1 cellular context compared by ENCODE assay signal in genomic region chr5:180873628-180874520, GRCh38.
TF ChIP-seq lines count a peak whose summit lies in the region.

No MANE protein-coding gene starts in this region.

TF ChIP-seq in K562, 482 proteins besides CTCF, POLR2A, EP300 and RAD21 (continued from another document and continues in another):
- TF ChIP-seq NCOA2 (IDR thresholded peaks at IDR 0.05; ENCODE audit: partially characterized antibody in 2 of 2) (no peak), TAF9B (IDR thresholded peaks at IDR 0.05; ENCODE audit: partially characterized antibody) (peak; percentile 49), ZNF174 (CRISPR knock-in tag; IDR thresholded peaks at IDR 0.05) (no peak), THRAP3 (IDR thresholded peaks at IDR 0.05; ENCODE audit: borderline replicate concordance) (no peak), ARHGAP35 (IDR thresholded peaks at IDR 0.05; ENCODE audit: partially characterized antibody) (no peak), BMI1 (IDR thresholded peaks at IDR 0.05; ENCODE audit: low read length) (no peak), PRPF4 (IDR thresholded peaks at IDR 0.05; ENCODE audit: insufficient read depth, low read depth, low read length, poor library complexity, severe bottlenecking) (no peak), NR3C1 (CRISPR knock-in tag; IDR thresholded peaks at IDR 0.05) (no peak), HSF4 (CRISPR knock-in tag; IDR thresholded peaks at IDR 0.05; ENCODE audit: borderline replicate concordance) (peak; percentile 32; the same call in 1 of the 2 replicates), CC2D1A (IDR thresholded peaks at IDR 0.05) (peak; percentile 98), ZNF324 (CRISPR knock-in tag; IDR thresholded peaks at IDR 0.05) (no peak), ZNF143 (CRISPR knock-in tag; IDR thresholded peaks at IDR 0.05) (no peak), ARNT (IDR thresholded peaks at IDR 0.05) (peak in 1 of 2 experiments; percentile 71; a peak in 2 of 4 replicates), HCFC1 (IDR thresholded peaks at IDR 0.05; ENCODE audit: low read depth, low read length) (no peak; the same call in 1 of the 2 replicates), NONO (IDR thresholded peaks at IDR 0.05; ENCODE audit: low read depth in 2 of 2, low read length in 1 of 2) (no peak), CUX1 (CRISPR knock-in tag; IDR thresholded peaks at IDR 0.05) (no peak), PHTF2 (CRISPR knock-in tag; IDR thresholded peaks at IDR 0.05) (no peak), YY1 (IDR thresholded peaks at IDR 0.05; ENCODE audit: borderline replicate concordance in 1 of 3, control insufficient read depth in 1 of 3, extremely low read depth in 1 of 3, insufficient read depth in 3 of 3, insufficient read length in 1 of 3, insufficient replicate concordance in 2 of 3, low read depth in 1 of 3, low read length in 2 of 3) (peak in 1 of 3 experiments; percentile 19), MYBL2 (IDR thresholded peaks at IDR 0.05; ENCODE audit: low read depth) (peak; percentile 35; the same call in 1 of the 2 replicates), MYBL2 (CRISPR knock-in tag; IDR thresholded peaks at IDR 0.05; ENCODE audit: borderline replicate concordance) (no peak), POLR3G (IDR thresholded peaks at IDR 0.05; ENCODE audit: extremely low read depth, insufficient read length, insufficient replicate concordance) (no peak), PRDM10 (IDR thresholded peaks at IDR 0.05; ENCODE audit: partially characterized antibody) (peak; percentile 75), NCOA4 (IDR thresholded peaks at IDR 0.05; ENCODE audit: partially characterized antibody) (no peak), IRF2 (CRISPR knock-in tag; IDR thresholded peaks at IDR 0.05) (no peak), SREBF1 (IDR thresholded peaks at IDR 0.05; ENCODE audit: borderline replicate concordance, low read depth, low read length) (no peak), TFAM (CRISPR knock-in tag; conservative IDR thresholded peaks at IDR 0.05) (no peak), HNRNPH1 (optimal IDR thresholded peaks at IDR 0.05; ENCODE audit: low read depth, low read length) (no peak), ZNF695 (CRISPR knock-in tag; IDR thresholded peaks at IDR 0.05) (no peak), ZBTB49 (CRISPR knock-in tag; IDR thresholded peaks at IDR 0.05; ENCODE audit: borderline replicate concordance) (no peak), FOXJ2 (tag; IDR thresholded peaks at IDR 0.05) (no peak), TCF7 (IDR thresholded peaks at IDR 0.05; ENCODE audit: borderline replicate concordance) (no peak), CHCHD3 (CRISPR knock-in tag; IDR thresholded peaks at IDR 0.05) (no peak), CBX8 (IDR thresholded peaks at IDR 0.05; ENCODE audit: borderline replicate concordance, extremely low read depth, low read depth, low read length, poor library complexity, severe bottlenecking) (no peak), PRMT5 (CRISPR knock-in tag; IDR thresholded peaks at IDR 0.05) (no peak)
- TF ChIP-seq, protein P1, sequence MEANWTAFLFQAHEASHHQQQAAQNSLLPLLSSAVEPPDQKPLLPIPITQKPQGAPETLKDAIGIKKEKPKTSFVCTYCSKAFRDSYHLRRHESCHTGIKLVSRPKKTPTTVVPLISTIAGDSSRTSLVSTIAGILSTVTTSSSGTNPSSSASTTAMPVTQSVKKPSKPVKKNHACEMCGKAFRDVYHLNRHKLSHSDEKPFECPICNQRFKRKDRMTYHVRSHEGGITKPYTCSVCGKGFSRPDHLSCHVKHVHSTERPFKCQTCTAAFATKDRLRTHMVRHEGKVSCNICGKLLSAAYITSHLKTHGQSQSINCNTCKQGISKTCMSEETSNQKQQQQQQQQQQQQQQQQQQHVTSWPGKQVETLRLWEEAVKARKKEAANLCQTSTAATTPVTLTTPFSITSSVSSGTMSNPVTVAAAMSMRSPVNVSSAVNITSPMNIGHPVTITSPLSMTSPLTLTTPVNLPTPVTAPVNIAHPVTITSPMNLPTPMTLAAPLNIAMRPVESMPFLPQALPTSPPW (CRISPR knock-in tag; IDR thresholded peaks at IDR 0.05), result no peak; the same call in none of the 2 replicates
- TF ChIP-seq, protein P2, sequence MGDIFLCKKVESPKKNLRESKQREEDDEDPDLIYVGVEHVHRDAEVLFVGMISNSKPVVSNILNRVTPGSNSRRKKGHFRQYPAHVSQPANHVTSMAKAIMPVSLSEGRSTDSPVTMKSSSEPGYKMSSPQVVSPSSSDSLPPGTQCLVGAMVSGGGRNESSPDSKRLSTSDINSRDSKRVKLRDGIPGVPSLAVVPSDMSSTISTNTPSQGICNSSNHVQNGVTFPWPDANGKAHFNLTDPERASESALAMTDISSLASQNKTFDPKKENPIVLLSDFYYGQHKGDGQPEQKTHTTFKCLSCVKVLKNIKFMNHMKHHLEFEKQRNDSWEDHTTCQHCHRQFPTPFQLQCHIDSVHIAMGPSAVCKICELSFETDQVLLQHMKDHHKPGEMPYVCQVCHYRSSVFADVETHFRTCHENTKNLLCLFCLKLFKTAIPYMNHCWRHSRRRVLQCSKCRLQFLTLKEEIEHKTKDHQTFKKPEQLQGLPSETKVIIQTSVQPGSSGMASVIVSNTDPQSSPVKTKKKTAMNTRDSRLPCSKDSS (IDR thresholded peaks at IDR 0.05; ENCODE audit: low read depth, partially characterized antibody), result no peak
- TF ChIP-seq, protein P3, sequence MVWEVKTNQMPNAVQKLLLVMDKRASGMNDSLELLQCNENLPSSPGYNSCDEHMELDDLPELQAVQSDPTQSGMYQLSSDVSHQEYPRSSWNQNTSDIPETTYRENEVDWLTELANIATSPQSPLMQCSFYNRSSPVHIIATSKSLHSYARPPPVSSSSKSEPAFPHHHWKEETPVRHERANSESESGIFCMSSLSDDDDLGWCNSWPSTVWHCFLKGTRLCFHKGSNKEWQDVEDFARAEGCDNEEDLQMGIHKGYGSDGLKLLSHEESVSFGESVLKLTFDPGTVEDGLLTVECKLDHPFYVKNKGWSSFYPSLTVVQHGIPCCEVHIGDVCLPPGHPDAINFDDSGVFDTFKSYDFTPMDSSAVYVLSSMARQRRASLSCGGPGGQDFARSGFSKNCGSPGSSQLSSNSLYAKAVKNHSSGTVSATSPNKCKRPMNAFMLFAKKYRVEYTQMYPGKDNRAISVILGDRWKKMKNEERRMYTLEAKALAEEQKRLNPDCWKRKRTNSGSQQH (CRISPR knock-in tag; IDR thresholded peaks at IDR 0.05), result no peak
- TF ChIP-seq, protein P4, sequence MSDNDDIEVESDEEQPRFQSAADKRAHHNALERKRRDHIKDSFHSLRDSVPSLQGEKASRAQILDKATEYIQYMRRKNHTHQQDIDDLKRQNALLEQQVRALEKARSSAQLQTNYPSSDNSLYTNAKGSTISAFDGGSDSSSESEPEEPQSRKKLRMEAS (CRISPR knock-in tag; IDR thresholded peaks at IDR 0.05), result peak; percentile 83
- TF ChIP-seq, protein P5, sequence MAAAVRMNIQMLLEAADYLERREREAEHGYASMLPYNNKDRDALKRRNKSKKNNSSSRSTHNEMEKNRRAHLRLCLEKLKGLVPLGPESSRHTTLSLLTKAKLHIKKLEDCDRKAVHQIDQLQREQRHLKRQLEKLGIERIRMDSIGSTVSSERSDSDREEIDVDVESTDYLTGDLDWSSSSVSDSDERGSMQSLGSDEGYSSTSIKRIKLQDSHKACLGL (CRISPR knock-in tag; IDR thresholded peaks at IDR 0.05; ENCODE audit: borderline replicate concordance, poor library complexity, severe bottlenecking), result peak; percentile 16
- TF ChIP-seq, protein P6, sequence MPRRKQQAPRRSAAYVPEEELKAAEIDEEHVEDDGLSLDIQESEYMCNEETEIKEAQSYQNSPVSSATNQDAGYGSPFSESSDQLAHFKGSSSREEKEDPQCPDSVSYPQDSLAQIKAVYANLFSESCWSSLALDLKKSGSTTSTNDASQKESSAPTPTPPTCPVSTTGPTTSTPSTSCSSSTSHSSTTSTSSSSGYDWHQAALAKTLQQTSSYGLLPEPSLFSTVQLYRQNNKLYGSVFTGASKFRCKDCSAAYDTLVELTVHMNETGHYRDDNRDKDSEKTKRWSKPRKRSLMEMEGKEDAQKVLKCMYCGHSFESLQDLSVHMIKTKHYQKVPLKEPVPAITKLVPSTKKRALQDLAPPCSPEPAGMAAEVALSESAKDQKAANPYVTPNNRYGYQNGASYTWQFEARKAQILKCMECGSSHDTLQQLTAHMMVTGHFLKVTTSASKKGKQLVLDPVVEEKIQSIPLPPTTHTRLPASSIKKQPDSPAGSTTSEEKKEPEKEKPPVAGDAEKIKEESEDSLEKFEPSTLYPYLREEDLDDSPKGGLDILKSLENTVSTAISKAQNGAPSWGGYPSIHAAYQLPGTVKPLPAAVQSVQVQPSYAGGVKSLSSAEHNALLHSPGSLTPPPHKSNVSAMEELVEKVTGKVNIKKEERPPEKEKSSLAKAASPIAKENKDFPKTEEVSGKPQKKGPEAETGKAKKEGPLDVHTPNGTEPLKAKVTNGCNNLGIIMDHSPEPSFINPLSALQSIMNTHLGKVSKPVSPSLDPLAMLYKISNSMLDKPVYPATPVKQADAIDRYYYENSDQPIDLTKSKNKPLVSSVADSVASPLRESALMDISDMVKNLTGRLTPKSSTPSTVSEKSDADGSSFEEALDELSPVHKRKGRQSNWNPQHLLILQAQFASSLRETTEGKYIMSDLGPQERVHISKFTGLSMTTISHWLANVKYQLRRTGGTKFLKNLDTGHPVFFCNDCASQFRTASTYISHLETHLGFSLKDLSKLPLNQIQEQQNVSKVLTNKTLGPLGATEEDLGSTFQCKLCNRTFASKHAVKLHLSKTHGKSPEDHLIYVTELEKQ (CRISPR knock-in tag; IDR thresholded peaks at IDR 0.05), result no peak
